ENCODE assay signal across 27 cellular contexts in the genomic region with DNA sequence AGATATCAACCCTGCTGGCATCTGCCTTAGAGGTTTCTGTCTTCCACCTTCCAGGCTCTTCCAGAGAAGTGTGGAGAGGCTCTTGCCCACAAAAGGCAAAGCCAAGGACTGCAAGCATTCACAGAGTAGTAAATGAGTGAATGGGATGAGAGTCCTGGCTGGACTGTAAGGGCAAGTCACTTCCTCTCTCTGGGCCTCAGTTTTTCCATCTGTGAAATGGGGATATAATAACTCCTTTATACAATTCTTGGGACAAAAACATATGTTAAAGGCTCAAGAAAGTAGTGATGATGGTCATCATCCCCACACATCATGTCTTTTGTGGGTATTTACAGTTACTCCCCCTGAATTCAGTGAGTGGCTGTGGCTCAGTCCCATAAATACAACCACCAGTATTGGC.
"Had no signal": no experiment of that assay in that cellular context is flagged by ENCODE, and none has a peak within 500 bp of the region (broad histone marks: within the 10 kb centered on the region; RNA-seq: fewer than 3 reads in every experiment).

No MANE protein-coding gene starts in this region.

- ATAC-seq: stimulated activated effector memory CD8-positive, alpha-beta T cell treated with anti-CD3 and anti-CD28 coated beads, Interleukin-12 subunit alpha, Interleukin-12 subunit beta, amount 100 ng/mL, for 72 hours; stimulated activated memory B cell treated with anti-CD40 and anti-IgM and Interleukin-4, amounts not matched to agents 10 μg/mL and 1 μg/mL and 100 μg/mL, for 72 hours; stimulated activated naive B cell treated with anti-CD40 and anti-IgM and Interleukin-4, amounts not matched to agents 10 μg/mL and 1 μg/mL and 100 μg/mL, for 72 hours; stimulated activated naive CD8-positive, alpha-beta T cell treated with anti-CD3 and anti-CD28 coated beads, Interleukin-15, amount 100 ng/mL, for 72 hours; stimulated activated naive CD8-positive, alpha-beta T cell treated with anti-CD3 and anti-CD28 coated beads, Interleukin-15, Interleukin-2, amounts not matched to agents 100 U/mL and 50 U/mL, for 24 hours; upper lobe of right lung had no signal

- H3K4me1 ChIP-seq: testis, uterus had no signal

- H3K27me3 ChIP-seq: testis, uterus, vagina had no signal

- H3K36me3 ChIP-seq: stomach, suprapubic skin, thoracic aorta, thyroid gland, tibial artery, tibial nerve, transverse colon, upper lobe of left lung, upper lobe of right lung, uterus, vagina had no signal

- DNase-seq: stimulated activated CD4-positive, alpha-beta T cell treated with anti-CD3 and anti-CD28 coated beads, Interleukin-2, amount 100 ng/mL, for 48 hours; stimulated activated CD4-positive, alpha-beta T cell treated with anti-CD3 and anti-CD28 coated beads, Interleukin-4, amount 100 ng/mL, for 1 hour; stimulated activated CD4-positive, alpha-beta T cell treated with anti-CD3 and anti-CD28 coated beads, Interleukin-4, amount 100 ng/mL, for 24 hours; stimulated activated CD4-positive, alpha-beta T cell treated with anti-CD3 and anti-CD28 coated beads, Interleukin-4, amount 100 ng/mL, for 4 hours; stimulated activated CD8-positive, alpha-beta memory T cell treated with anti-CD3 and anti-CD28 coated beads, Interleukin-4, amount 100 ng/mL, for 48 hours; stimulated activated naive B cell treated with anti-CD40 and anti-IgM and Interleukin-4, amounts not matched to agents 10 μg/mL and 1 μg/mL and 100 μg/mL, for 72 hours; stimulated activated naive CD4-positive, alpha-beta T cell; stimulated activated naive CD4-positive, alpha-beta T cell treated with Interleukin-2 at 50 U/mL for 16 hours; stimulated activated naive CD8-positive, alpha-beta T cell treated with anti-CD3 and anti-CD28 coated beads, Interleukin-15, amount 100 ng/mL, for 72 hours; stimulated activated naive CD8-positive, alpha-beta T cell treated with anti-CD3 and anti-CD28 coated beads, Interleukin-15, Interleukin-2, amounts not matched to agents 100 U/mL and 50 U/mL, for 24 hours; stomach; substantia nigra; testis; thyroid gland; tibial artery; transverse colon; trophoblast cell; upper lobe of left lung; upper lobe of right lung; uterus had no signal

- H3K4me3 ChIP-seq: stomach, suprapubic skin, testis, thoracic aorta, thyroid gland, tibial artery, tibial nerve, transverse colon, upper lobe of left lung, upper lobe of right lung, uterus, vagina had no signal

- FAIRE-seq: urothelium cell line had no signal

- H3K27ac ChIP-seq: stomach, suprapubic skin, testis, thoracic aorta, thyroid gland, tibial artery, tibial nerve, transverse colon, upper lobe of right lung, uterus, vagina had no signal

- H3K9me3 ChIP-seq: stomach, suprapubic skin, testis, thoracic aorta, thyroid gland, tibial artery, tibial nerve, transverse colon, upper lobe of left lung, upper lobe of right lung, uterus, vagina had no signal
